In the genomic region with DNA sequence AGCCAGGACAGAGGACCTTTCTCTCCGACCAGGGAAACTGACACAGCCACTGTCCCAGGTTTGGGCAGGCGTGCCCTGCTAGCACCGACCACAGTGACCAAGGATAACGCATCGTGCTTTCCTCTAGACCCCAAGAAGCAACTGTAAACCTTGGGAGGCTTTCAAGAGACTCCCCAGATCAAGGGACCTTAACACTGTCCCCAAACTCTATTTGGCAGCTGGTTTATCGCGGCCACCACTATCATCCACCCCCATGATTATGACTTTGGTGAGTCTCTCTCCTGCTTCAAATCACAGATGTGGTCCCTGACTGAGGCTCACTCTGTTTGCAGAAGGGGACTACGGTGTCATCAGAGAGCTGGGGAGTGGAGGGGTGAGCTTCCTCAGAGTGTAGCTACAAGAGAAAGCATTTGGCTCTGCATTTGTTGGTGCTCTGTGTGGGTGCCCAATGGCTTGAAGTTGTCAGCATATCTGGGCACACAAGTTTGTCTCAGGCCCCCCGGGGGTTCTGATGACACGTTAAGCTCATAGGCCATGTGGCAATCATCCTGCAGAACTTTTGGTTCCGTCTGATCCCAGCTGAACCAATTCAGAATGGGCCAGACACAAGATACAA, we compare ENCODE assay signal across 1 cellular context.
TF ChIP-seq lines count a peak whose summit lies in the region.

No MANE protein-coding gene starts in this region.

TF ChIP-seq in A549, 52 proteins besides CTCF, POLR2A, EP300 and RAD21 (continued from another document):
- TF ChIP-seq ZFP36 (IDR thresholded peaks at IDR 0.05; ENCODE audit: borderline replicate concordance, partially characterized antibody) (no peak), KDM5A (IDR thresholded peaks at IDR 0.05) (no peak), HMGXB4 (CRISPR knock-in tag; IDR thresholded peaks at IDR 0.05; ENCODE audit: borderline replicate concordance) (no peak), GATA3 (IDR thresholded peaks at IDR 0.05; ENCODE audit: borderline replicate concordance) (no peak), RNF2 (IDR thresholded peaks at IDR 0.05; ENCODE audit: borderline replicate concordance, low read depth) (no peak), NFE2L2 (conservative IDR thresholded peaks at IDR 0.05; ENCODE audit: low read length) (no peak), CBX8 (IDR thresholded peaks at IDR 0.05) (no peak), KDM1A (IDR thresholded peaks at IDR 0.05; ENCODE audit: low read depth) (no peak), POLR2AphosphoS2 (conservative IDR thresholded peaks at IDR 0.05; ENCODE audit: low read length) (no peak), SMC3 (IDR thresholded peaks at IDR 0.05) (no peak), EHF (CRISPR knock-in tag; IDR thresholded peaks at IDR 0.05) (no peak), ZC3H11A (IDR thresholded peaks at IDR 0.05) (0 out of 2 replicates have a peak, but pooled peaks have one; percentile 2), NPAS2 (CRISPR knock-in tag; IDR thresholded peaks at IDR 0.05; ENCODE audit: borderline replicate concordance) (0 out of 2 replicates have a peak, but pooled peaks have one; percentile 2), RFX5 (IDR thresholded peaks at IDR 0.05) (no peak), MAX (IDR thresholded peaks at IDR 0.05) (no peak), SREBF2 (IDR thresholded peaks at IDR 0.05) (no peak), HDAC2 (IDR thresholded peaks at IDR 0.05) (no peak), MAZ (IDR thresholded peaks at IDR 0.05; ENCODE audit: borderline replicate concordance, low read depth, low read length) (no peak), RARB (CRISPR knock-in tag; IDR thresholded peaks at IDR 0.05) (no peak), ZSCAN20 (CRISPR knock-in tag; IDR thresholded peaks at IDR 0.05) (no peak)
- TF ChIP-seq, protein P1, sequence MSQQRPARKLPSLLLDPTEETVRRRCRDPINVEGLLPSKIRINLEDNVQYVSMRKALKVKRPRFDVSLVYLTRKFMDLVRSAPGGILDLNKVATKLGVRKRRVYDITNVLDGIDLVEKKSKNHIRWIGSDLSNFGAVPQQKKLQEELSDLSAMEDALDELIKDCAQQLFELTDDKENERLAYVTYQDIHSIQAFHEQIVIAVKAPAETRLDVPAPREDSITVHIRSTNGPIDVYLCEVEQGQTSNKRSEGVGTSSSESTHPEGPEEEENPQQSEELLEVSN (IDR thresholded peaks at IDR 0.05; ENCODE audit: borderline replicate concordance, low read depth): no peak
- TF ChIP-seq, protein P2, sequence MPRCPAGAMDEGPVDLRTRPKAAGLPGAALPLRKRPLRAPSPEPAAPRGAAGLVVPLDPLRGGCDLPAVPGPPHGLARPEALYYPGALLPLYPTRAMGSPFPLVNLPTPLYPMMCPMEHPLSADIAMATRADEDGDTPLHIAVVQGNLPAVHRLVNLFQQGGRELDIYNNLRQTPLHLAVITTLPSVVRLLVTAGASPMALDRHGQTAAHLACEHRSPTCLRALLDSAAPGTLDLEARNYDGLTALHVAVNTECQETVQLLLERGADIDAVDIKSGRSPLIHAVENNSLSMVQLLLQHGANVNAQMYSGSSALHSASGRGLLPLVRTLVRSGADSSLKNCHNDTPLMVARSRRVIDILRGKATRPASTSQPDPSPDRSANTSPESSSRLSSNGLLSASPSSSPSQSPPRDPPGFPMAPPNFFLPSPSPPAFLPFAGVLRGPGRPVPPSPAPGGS (IDR thresholded peaks at IDR 0.05): no peak
- TF ChIP-seq, protein P3, sequence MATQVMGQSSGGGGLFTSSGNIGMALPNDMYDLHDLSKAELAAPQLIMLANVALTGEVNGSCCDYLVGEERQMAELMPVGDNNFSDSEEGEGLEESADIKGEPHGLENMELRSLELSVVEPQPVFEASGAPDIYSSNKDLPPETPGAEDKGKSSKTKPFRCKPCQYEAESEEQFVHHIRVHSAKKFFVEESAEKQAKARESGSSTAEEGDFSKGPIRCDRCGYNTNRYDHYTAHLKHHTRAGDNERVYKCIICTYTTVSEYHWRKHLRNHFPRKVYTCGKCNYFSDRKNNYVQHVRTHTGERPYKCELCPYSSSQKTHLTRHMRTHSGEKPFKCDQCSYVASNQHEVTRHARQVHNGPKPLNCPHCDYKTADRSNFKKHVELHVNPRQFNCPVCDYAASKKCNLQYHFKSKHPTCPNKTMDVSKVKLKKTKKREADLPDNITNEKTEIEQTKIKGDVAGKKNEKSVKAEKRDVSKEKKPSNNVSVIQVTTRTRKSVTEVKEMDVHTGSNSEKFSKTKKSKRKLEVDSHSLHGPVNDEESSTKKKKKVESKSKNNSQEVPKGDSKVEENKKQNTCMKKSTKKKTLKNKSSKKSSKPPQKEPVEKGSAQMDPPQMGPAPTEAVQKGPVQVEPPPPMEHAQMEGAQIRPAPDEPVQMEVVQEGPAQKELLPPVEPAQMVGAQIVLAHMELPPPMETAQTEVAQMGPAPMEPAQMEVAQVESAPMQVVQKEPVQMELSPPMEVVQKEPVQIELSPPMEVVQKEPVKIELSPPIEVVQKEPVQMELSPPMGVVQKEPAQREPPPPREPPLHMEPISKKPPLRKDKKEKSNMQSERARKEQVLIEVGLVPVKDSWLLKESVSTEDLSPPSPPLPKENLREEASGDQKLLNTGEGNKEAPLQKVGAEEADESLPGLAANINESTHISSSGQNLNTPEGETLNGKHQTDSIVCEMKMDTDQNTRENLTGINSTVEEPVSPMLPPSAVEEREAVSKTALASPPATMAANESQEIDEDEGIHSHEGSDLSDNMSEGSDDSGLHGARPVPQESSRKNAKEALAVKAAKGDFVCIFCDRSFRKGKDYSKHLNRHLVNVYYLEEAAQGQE (IDR thresholded peaks at IDR 0.05): 0 out of 2 replicates have a peak, but pooled peaks have one; percentile 3
TF ChIP-seq in A549: peak in this region for 3.
